23 cellular contexts compared by ENCODE assay signal in genomic region chr2:19675003-19675629, GRCh38.
DNase-seq lines count a peak whose midpoint lies in the region; ATAC-seq and TF ChIP-seq lines count a peak whose summit lies in the region.
"Had no signal": no experiment of that assay in that cellular context is flagged by ENCODE, and none has a peak within 500 bp of the region (broad histone marks: within the 10 kb centered on the region; RNA-seq: fewer than 3 reads in every experiment).

No MANE protein-coding gene starts in this region.

- H3K27ac ChIP-seq in SK-N-SH (ENCODE audit: low read depth in 2 of 2, low read length in 1 of 2) (no peak overlapping the region), SK-N-MC (peak overlapping the region; percentile 59), mesendoderm (ENCODE audit: low read depth, low read length) (no peak overlapping the region), thoracic aorta (peak overlapping the region in 1 of 2 donors; percentile 35), OCI-LY7 (ENCODE audit: low read depth, low read length, poor library complexity, severe bottlenecking) (no peak overlapping the region)
- H3K27ac ChIP-seq: adrenal gland, epithelial cell of prostate, HL-60, thyroid gland had no signal

- no peak overlapping the region for H3K18ac ChIP-seq in mesendoderm (ENCODE audit: low read length)

- no peaks in the 10 kb centered on the region for H3F3A ChIP-seq in SK-N-SH (replicated peaks; ENCODE audit: insufficient read depth)

- H3K36me3 Mint-ChIP-seq in activated CD4-positive, alpha-beta T cell treated with anti-CD3 and anti-CD28 coated beads, Interleukin-2, amount 10 ng/mL, durations not matched to agents 24 days and 14 days (ENCODE audit: low read depth): no peaks in the 10 kb centered on the region
- H3K36me3 Mint-ChIP-seq: brain had no signal

- H3K9ac ChIP-seq in SK-N-SH (no peak overlapping the region), SK-N-MC (ENCODE audit: insufficient read length) (no peak overlapping the region), mesendoderm (ENCODE audit: low read length) (no peak overlapping the region)

- peaks cover 0 to 30% of the 10 kb centered on the region in 2 experiments; a peak in 2 of 4 replicates for H3K4me1 ChIP-seq in SK-N-SH (ENCODE audit: control insufficient read depth in 1 of 2, insufficient read depth in 2 of 2, low read depth in 1 of 2, low read length in 1 of 2)
- H3K4me1 ChIP-seq in mesendoderm (ENCODE audit: control insufficient read depth, low read depth, low read length): no peaks in the 10 kb centered on the region
- H3K4me1 ChIP-seq in thoracic aorta (ENCODE audit: control insufficient read depth in 1 of 2, low read depth in 2 of 2): peaks cover 15 to 63% of the 10 kb centered on the region in 2 donors
- H3K4me1 ChIP-seq in OCI-LY7 (ENCODE audit: insufficient read depth, low read length, poor library complexity, severe bottlenecking): no peaks in the 10 kb centered on the region
- H3K4me1 ChIP-seq: adrenal gland, thyroid gland had no signal

- no peaks in the 10 kb centered on the region for H4K20me1 ChIP-seq in SK-N-SH (ENCODE audit: insufficient read depth)
- no peaks in the 10 kb centered on the region for H4K20me1 ChIP-seq in OCI-LY7 (ENCODE audit: insufficient read depth, low read length)

- no peak overlapping the region for H3K4me3 ChIP-seq in SK-N-SH (ENCODE audit: low read depth in 2 of 2, low read length in 1 of 2)
- peak overlapping the region; percentile 45 for H3K4me3 ChIP-seq in SK-N-MC
- H3K4me3 ChIP-seq in mesendoderm (ENCODE audit: low read length): no peak overlapping the region
- peak overlapping the region; percentile 1 for H3K4me3 ChIP-seq in thoracic aorta
- no peak overlapping the region for H3K4me3 ChIP-seq in OCI-LY7 (ENCODE audit: low read depth, low read length, poor library complexity, severe bottlenecking)
- H3K4me3 ChIP-seq: adrenal gland, lung, thyroid gland had no signal

- DNase-seq in SK-N-SH: peak; percentile 25
- peak; percentile 39 for DNase-seq in SK-N-MC (ENCODE audit: low read depth, low spot score)
- DNase-seq in mesendoderm: peak; percentile 14
- no peak for DNase-seq in thoracic aorta (ENCODE audit: low spot score)
- no peak for DNase-seq in activated CD4-positive, alpha-beta T cell treated with anti-CD3 and anti-CD28 coated beads, Interleukin-2, amount 10 ng/mL, durations not matched to agents 24 days and 14 days
- DNase-seq in NK-92 (lab: John Stamatoyannopoulos, UW; ENCODE audit: unreplicated experiment): no peak
- DNase-seq in OCI-LY7 (ENCODE audit: low spot score): no peak
- DNase-seq: activated CD4-positive, alpha-beta T cell treated with anti-CD3 and anti-CD28 coated beads, Interleukin-2, amount 50 U/mL, for 4 hours; activated CD4-positive, CD25-positive, alpha-beta regulatory T cell; activated naive CD4-positive, alpha-beta T cell treated with Interleukin-2 at 50 U/mL for 16 hours; adrenal gland; glutamatergic neuron; NCI-H146; SHP77; thyroid gland had no signal

- no peak overlapping the region for H3K56ac ChIP-seq in mesendoderm (ENCODE audit: low read length)

- H3K9me3 ChIP-seq in SK-N-SH: no peaks in the 10 kb centered on the region
- no peaks in the 10 kb centered on the region for H3K9me3 ChIP-seq in SK-N-MC (ENCODE audit: low read depth, low read length)
- H3K9me3 ChIP-seq in thoracic aorta: no peaks in the 10 kb centered on the region
- H3K9me3 ChIP-seq in OCI-LY7 (ENCODE audit: low read length): no peaks in the 10 kb centered on the region
- H3K9me3 ChIP-seq: adrenal gland, thyroid gland had no signal

- no peak overlapping the region for H4K8ac ChIP-seq in mesendoderm (ENCODE audit: low read depth, low read length)

- no peak for TF ChIP-seq EP300 in SK-N-SH (IDR thresholded peaks at IDR 0.05; ENCODE audit: borderline replicate concordance in 1 of 2, low read depth in 1 of 2, low read length in 1 of 2)

- H3K9me2 ChIP-seq in SK-N-SH (no peaks in the 10 kb centered on the region), OCI-LY7 (ENCODE audit: insufficient read depth, low read length) (no peaks in the 10 kb centered on the region)

- no peak overlapping the region for H2BK5ac ChIP-seq in mesendoderm (ENCODE audit: low read length)

- H4K5ac ChIP-seq in mesendoderm (ENCODE audit: low read length): no peak overlapping the region

- intact Hi-C loops in activated CD4-positive, alpha-beta T cell treated with anti-CD3 and anti-CD28 coated beads, Interleukin-2, amount 10 ng/mL, durations not matched to agents 24 days and 14 days (cut with micrococcal nuclease): no loop called here
- intact Hi-C loops in OCI-LY7 (cut with micrococcal nuclease; ENCODE audit: unreplicated experiment): no loop called here

- H3K27me3 ChIP-seq in SK-N-SH (ENCODE audit: insufficient read depth) (peaks cover 14% of the 10 kb centered on the region; the same call in 1 of the 2 replicates), mesendoderm (ENCODE audit: insufficient read depth, low read length, poor library complexity) (no peaks in the 10 kb centered on the region), thoracic aorta (replicated peaks; ENCODE audit: insufficient read depth) (no peaks in the 10 kb centered on the region)
- H3K27me3 ChIP-seq: adrenal gland, thyroid gland had no signal

- POLR2A ChIA-PET in SK-N-SH (lab: Yijun Ruan, JAX) (no interaction called here), OCI-LY7 (lab: Charles Lee) (interaction anchor here (0.6 to 0.7 kb wide), 2 partner anchors 47 to 372 kb away, joined by 3 read pairs; no protein-coding TSS in a partner anchor)

- no peak overlapping the region for H2AK5ac ChIP-seq in mesendoderm (ENCODE audit: low read length)

- H3K79me2 ChIP-seq in SK-N-SH (ENCODE audit: insufficient read depth) (no peaks in the 10 kb centered on the region), mesendoderm (ENCODE audit: control insufficient read depth, insufficient read depth, low read length) (no peaks in the 10 kb centered on the region), OCI-LY7 (ENCODE audit: insufficient read depth, low read depth, low read length) (no peaks in the 10 kb centered on the region)

- H3K36me3 ChIP-seq in SK-N-SH (replicated peaks in 1 of 2; ENCODE audit: control insufficient read depth in 1 of 2, insufficient read depth in 2 of 2, low read length in 1 of 2) (no peaks in the 10 kb centered on the region), SK-N-MC (ENCODE audit: insufficient read depth, low read length) (no peaks in the 10 kb centered on the region), mesendoderm (ENCODE audit: control insufficient read depth, insufficient read depth, low read length) (no peaks in the 10 kb centered on the region), thoracic aorta (no peaks in the 10 kb centered on the region), OCI-LY7 (ENCODE audit: insufficient read depth, low read length) (no peaks in the 10 kb centered on the region)
- H3K36me3 ChIP-seq: adrenal gland, thyroid gland had no signal

- H3K4me2 ChIP-seq in SK-N-SH: no peak overlapping the region
- H3K4me2 ChIP-seq in mesendoderm (ENCODE audit: low read length): no peak overlapping the region
- H3K4me2 ChIP-seq in OCI-LY7 (ENCODE audit: low read length): no peak overlapping the region

- no peak for ATAC-seq in SK-N-SH treated with all-trans-retinoic acid at 6 μM for 48 hours
- ATAC-seq in thoracic aorta (ENCODE audit: insufficient number of reproducible peaks, low FRiP score, low read depth): no peak

- BruUV-seq in OCI-LY7 (replicated peaks; lab: Mats Ljungman, UMichigan): no TSS peak

- no peak for TF ChIP-seq RAD21 in SK-N-SH (IDR thresholded peaks at IDR 0.05; ENCODE audit: low read length)

- H3K79me1 ChIP-seq in mesendoderm (ENCODE audit: low read length): no peaks in the 10 kb centered on the region

- H3K4me1 Mint-ChIP-seq in activated CD4-positive, alpha-beta T cell treated with anti-CD3 and anti-CD28 coated beads, Interleukin-2, amount 10 ng/mL, durations not matched to agents 24 days and 14 days: no peaks in the 10 kb centered on the region
- H3K4me1 Mint-ChIP-seq: B cell had no signal

- CTCF ChIA-PET in SK-N-SH (lab: Yijun Ruan, JAX) (interaction anchor here (1.2 kb wide), 1 partner anchor 19 kb away, joined by 4 read pairs; no protein-coding TSS in a partner anchor), OCI-LY7 (lab: Charles Lee; ENCODE audit: unreplicated experiment) (interaction anchor here (0.7 kb wide), 1 partner anchor 126 kb away, joined by 3 read pairs; no protein-coding TSS in a partner anchor)

- no peak for TF ChIP-seq CTCF in SK-N-SH (IDR thresholded peaks at IDR 0.05)
- TF ChIP-seq CTCF in thoracic aorta (IDR thresholded peaks at IDR 0.05): no peak
- TF ChIP-seq CTCF in OCI-LY7 (conservative IDR thresholded peaks at IDR 0.05; ENCODE audit: low read length): no peak

- no peak overlapping the region for H2BK15ac ChIP-seq in mesendoderm (replicated peaks; ENCODE audit: low read depth)

- H3K4me3 Mint-ChIP-seq in activated CD4-positive, alpha-beta T cell treated with anti-CD3 and anti-CD28 coated beads, Interleukin-2, amount 10 ng/mL, durations not matched to agents 24 days and 14 days: no peak overlapping the region
- H3K4me3 Mint-ChIP-seq: B cell; brain; stimulated activated naive CD8-positive, alpha-beta T cell treated with anti-CD3 and anti-CD28 coated beads, Interleukin-15, Interleukin-2, amounts not matched to agents 100 ng/mL and 50 ng/mL, for 24 hours had no signal

- H3K27ac Mint-ChIP-seq in activated CD4-positive, alpha-beta T cell treated with anti-CD3 and anti-CD28 coated beads, Interleukin-2, amount 10 ng/mL, durations not matched to agents 24 days and 14 days: no peak overlapping the region
- H3K27ac Mint-ChIP-seq: B cell; progenitor cell of endocrine pancreas; stimulated activated naive CD8-positive, alpha-beta T cell treated with anti-CD3 and anti-CD28 coated beads, Interleukin-15, Interleukin-2, amounts not matched to agents 100 ng/mL and 50 ng/mL, for 24 hours had no signal

- WGBS in SK-N-SH (ENCODE audit: low lambda C conversion rate): 35% methylated on average over 13 of the region's 13 CpGs
- no CpG with 5 or more reads among the region's 13 CpGs for WGBS in mesendoderm (ENCODE audit: extremely low coverage, insufficient coverage, low lambda C conversion rate)

- H2AFZ ChIP-seq in SK-N-SH (ENCODE audit: low read depth) (no peak overlapping the region), OCI-LY7 (ENCODE audit: low read length) (no peak overlapping the region)

- H3K9me3 Mint-ChIP-seq in activated CD4-positive, alpha-beta T cell treated with anti-CD3 and anti-CD28 coated beads, Interleukin-2, amount 10 ng/mL, durations not matched to agents 24 days and 14 days: no peaks in the 10 kb centered on the region
- H3K9me3 Mint-ChIP-seq: brain; stimulated activated naive CD8-positive, alpha-beta T cell treated with anti-CD3 and anti-CD28 coated beads, Interleukin-15, Interleukin-2, amounts not matched to agents 100 ng/mL and 50 ng/mL, for 24 hours had no signal

- H3K27me3 Mint-ChIP-seq in activated CD4-positive, alpha-beta T cell treated with anti-CD3 and anti-CD28 coated beads, Interleukin-2, amount 10 ng/mL, durations not matched to agents 24 days and 14 days: no peaks in the 10 kb centered on the region
- H3K27me3 Mint-ChIP-seq: progenitor cell of endocrine pancreas had no signal

- no peak overlapping the region for H2BK120ac ChIP-seq in mesendoderm (ENCODE audit: low read depth, low read length)

- no peak overlapping the region for H3K23ac ChIP-seq in mesendoderm (ENCODE audit: low read length)

- no peak overlapping the region for H3K4ac ChIP-seq in mesendoderm (ENCODE audit: low read depth, low read length)

TF ChIP-seq in SK-N-SH treated with all-trans-retinoic acid at 6 μM for 48 hours, 23 proteins besides CTCF, POLR2A, EP300 and RAD21 (continues in another document):
- TF ChIP-seq OSR1 (CRISPR knock-in tag; IDR thresholded peaks at IDR 0.05): no peak

Comparison
In these comparisons a context has a peak if more than half of its experiments do, and no peak if none do; other contexts are left out.
1. DNase-seq: peak in SK-N-SH (single experiment), SK-N-MC (single experiment) and mesendoderm (single experiment); none in thoracic aorta (single experiment), activated CD4-positive, alpha-beta T cell treated with anti-CD3 and anti-CD28 coated beads, Interleukin-2, amount 10 ng/mL, durations not matched to agents 24 days and 14 days (single experiment), NK-92 (single experiment) and OCI-LY7 (single experiment).
2. H3K4me3 ChIP-seq: peak in SK-N-MC (single experiment) and thoracic aorta (single experiment); none in SK-N-SH (0 of 2), mesendoderm (single experiment) and OCI-LY7 (single experiment).